Comparison of ENCODE assay signal across 14 cellular contexts in the genomic region with DNA sequence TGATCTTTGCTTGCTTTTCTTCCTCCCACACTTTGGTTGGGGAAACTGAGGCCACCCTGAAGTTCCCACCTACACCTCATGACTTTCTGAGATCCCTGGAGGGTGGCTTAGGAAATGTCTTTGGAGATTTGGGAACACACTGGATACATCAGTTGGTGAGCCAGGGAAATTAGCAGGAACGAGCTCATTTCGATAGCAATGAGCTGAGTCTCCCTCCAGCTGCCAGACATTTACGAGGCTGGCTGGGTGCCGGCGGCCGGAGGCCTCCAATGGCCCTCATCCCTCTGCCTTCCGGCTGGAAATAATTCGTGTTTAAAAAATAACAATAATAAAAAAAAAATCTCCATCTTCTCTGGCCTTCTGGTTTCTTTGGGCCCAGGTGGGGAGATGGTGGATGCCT. TPM values are rescaled to one million over a fixed set of nuclear protein-coding genes. Genes with fewer than 3 reads are reported as not detected.
DNase-seq lines count a peak whose midpoint lies in the region; ATAC-seq and TF ChIP-seq lines count a peak whose summit lies in the region.
"Had no signal": no experiment of that assay in that cellular context is flagged by ENCODE, and none has a peak within 500 bp of the region (broad histone marks: within the 10 kb centered on the region; RNA-seq: fewer than 3 reads in every experiment).

No MANE protein-coding gene starts in this region.

- H2AFZ ChIP-seq in OCI-LY1 (ENCODE audit: low read length) = no peak overlapping the region

- H3K4me3 ChIP-seq in OCI-LY1 (ENCODE audit: low read depth, low read length, poor library complexity, severe bottlenecking) (no peak overlapping the region), cardiac muscle cell (no peak overlapping the region)
- H3K4me3 ChIP-seq: SJSA1 had no signal

- H3K27ac ChIP-seq in OCI-LY1 (ENCODE audit: low read depth, low read length, poor library complexity, severe bottlenecking) (peak overlapping the region; percentile 79), cardiac muscle cell (peak overlapping the region; percentile 73)
- H3K27ac ChIP-seq: SJSA1 had no signal

- no peak overlapping the region for H3K4me2 ChIP-seq in OCI-LY1 (ENCODE audit: low read length)

- no peak for TF ChIP-seq CTCF in OCI-LY1 (IDR thresholded peaks at IDR 0.05; ENCODE audit: low read length)
- no peak for TF ChIP-seq CTCF in cardiac muscle cell (IDR thresholded peaks at IDR 0.05; ENCODE audit: low read depth, low read length)

- H3K9me3 ChIP-seq in OCI-LY1 (ENCODE audit: low read length) (no peaks in the 10 kb centered on the region), cardiac muscle cell (ENCODE audit: low read depth) (no peaks in the 10 kb centered on the region)
- H3K9me3 ChIP-seq: SJSA1 had no signal

- no peak overlapping the region for H3K9ac ChIP-seq in OCI-LY1 (ENCODE audit: low read length)

- H3K36me3 ChIP-seq in OCI-LY1 (ENCODE audit: insufficient read depth, low read length) (peaks cover 8% of the 10 kb centered on the region; the same call in 1 of the 2 replicates), cardiac muscle cell (peaks cover 16% of the 10 kb centered on the region)

- H3F3A ChIP-seq in OCI-LY1 (ENCODE audit: insufficient read depth, low read length) = no peaks in the 10 kb centered on the region

- intact Hi-C loops in sciatic nerve (cut with DNase I) = no loop called here

- peak; percentile 78 for ATAC-seq in sciatic nerve
- no peak for ATAC-seq in HG03045 (IDR thresholded peaks at IDR 0.05; ENCODE audit: unreplicated experiment)
- no peak for ATAC-seq in HG03460 (IDR thresholded peaks at IDR 0.05; ENCODE audit: unreplicated experiment)
- ATAC-seq: natural killer cell treated with Interleukin-12 subunit alpha and Interleukin-12 subunit beta and Interleukin-15 and Interleukin-18, amount 100 ng/mL, for 72 hours had no signal

- peaks cover 84% of the 10 kb centered on the region for H3K4me1 ChIP-seq in OCI-LY1 (ENCODE audit: insufficient read depth, low read length, severe bottlenecking)
- peaks cover 49% of the 10 kb centered on the region for H3K4me1 ChIP-seq in cardiac muscle cell (ENCODE audit: low read depth)

- no peaks in the 10 kb centered on the region for H4K20me1 ChIP-seq in OCI-LY1 (ENCODE audit: insufficient read depth, low read length)

- H3K79me2 ChIP-seq in OCI-LY1 (ENCODE audit: insufficient read depth, low read length) = no peaks in the 10 kb centered on the region

- no peaks in the 10 kb centered on the region for H3K9me2 ChIP-seq in OCI-LY1 (ENCODE audit: low read depth, low read length)

- DNase-seq in AG08396 (ENCODE audit: low spot score) = peak; percentile 67
- DNase-seq in cardiac muscle cell (ENCODE audit: low read depth in 1 of 2, low spot score in 1 of 2) = peak in 1 of 2 donors; percentile 58
- DNase-seq in sciatic nerve (ENCODE audit: low spot score) = peak; percentile 85
- DNase-seq in NCI-H345 treated with DMSO at 0.1 percent for 48 hours (lab: John Stamatoyannopoulos, UW; ENCODE audit: unreplicated experiment) = no peak
- no peak for DNase-seq in Kasumi-1 (lab: John Stamatoyannopoulos, UW)
- DNase-seq: activated CD4-positive, alpha-beta memory T cell treated with anti-CD3 and anti-CD28 coated beads, Interleukin-2, amount 10 ng/mL, durations not matched to agents 7 days and 5 days; DMS53; glutamatergic neuron; NCI-H2081 treated with DMSO at 0.1 percent for 48 hours had no signal

- H3K27me3 ChIP-seq in OCI-LY1 (ENCODE audit: insufficient read depth, low read length) (no peaks in the 10 kb centered on the region), cardiac muscle cell (no peaks in the 10 kb centered on the region)
- H3K27me3 ChIP-seq: SJSA1 had no signal

RNA-seq across cellular contexts. Expression of gene SMAD6, which starts 38.8 kb away (rescaled TPM):
- total RNA-seq in cardiac muscle cell (232 and 274 TPM in 2 replicates), sciatic nerve (62.4 TPM)
- polyA plus RNA-seq in cardiac muscle cell = 106 and 155 TPM in 2 replicates

Comparison
In these comparisons a context has a peak if more than half of its experiments do, and no peak if none do; other contexts are left out.
1. DNase-seq: peak in AG08396 (single experiment) and sciatic nerve (single experiment); none in NCI-H345 treated with DMSO at 0.1 percent for 48 hours (single experiment) and Kasumi-1 (0 of 2).